In genomic region chr4:123833156-123833555, GRCh38 we compare ENCODE assay signal across 13 cellular contexts.
DNase-seq lines count a peak whose midpoint lies in the region; ATAC-seq and TF ChIP-seq lines count a peak whose summit lies in the region.
"Had no signal": no experiment of that assay in that cellular context is flagged by ENCODE, and none has a peak within 500 bp of the region (broad histone marks: within the 10 kb centered on the region; RNA-seq: fewer than 3 reads in every experiment).

No MANE protein-coding gene starts in this region.

- intact Hi-C loops in esophagus squamous epithelium (cut with DNase I), result no loop called here
- intact Hi-C loops in adrenal gland (cut with DNase I), result no loop called here

- peak; percentile 69 for DNase-seq in AG04449 (ENCODE audit: low read depth, low spot score)
- no peak for DNase-seq in RWPE2 (ENCODE audit: low spot score)
- DNase-seq in esophagus squamous epithelium (lab: John Stamatoyannopoulos, UW), result no peak
- no peak for DNase-seq in adrenal gland
- DNase-seq in GM03348 (ENCODE audit: low spot score), result no peak
- no peak for DNase-seq in GM19240 (ENCODE audit: insufficient read length, low spot score)
- DNase-seq: activated CD4-positive, alpha-beta memory T cell treated with anti-CD3 and anti-CD28 coated beads for 36 hours; activated effector memory CD4-positive, alpha-beta T cell treated with anti-CD3 and anti-CD28 coated beads, Interleukin-2, amount 50 U/mL, for 16 hours; NCI-H2171; nephron progenitor cell; T-helper 17 cell had no signal

- ATAC-seq in RWPE2 (ENCODE audit: low read depth) (peak; percentile 21; the same call in 2 of the 3 replicates), GM18517 (IDR thresholded peaks at IDR 0.05; ENCODE audit: unreplicated experiment) (no peak)
- ATAC-seq: T-helper 17 cell had no signal

- no peak overlapping the region for H3K4me2 ChIP-seq in parathyroid adenoma (ENCODE audit: low read length)

- CTCF ChIA-PET in AG04449 (lab: Yijun Ruan, JAX), result interaction anchor here (1.2 kb wide), 1 partner anchor 61 kb away, joined by 4 read pairs; no protein-coding TSS in a partner anchor

- 20 to 28% methylated on average over 2 of the region's 2 CpGs for WGBS in esophagus squamous epithelium, 2 donors
- WGBS in adrenal gland, 4 donors, result 71 to 82% (median 71%) methylated on average over 2 of the region's 2 CpGs

- H3K79me2 ChIP-seq in parathyroid adenoma, result no peaks in the 10 kb centered on the region

- TF ChIP-seq CTCF in AG04449 (IDR thresholded peaks at IDR 0.05; ENCODE audit: insufficient read depth, low read length, missing control alignments) (no peak), RWPE2 (IDR thresholded peaks at IDR 0.05; ENCODE audit: poor library complexity, severe bottlenecking) (no peak), esophagus squamous epithelium (IDR thresholded peaks at IDR 0.05) (no peak), parathyroid adenoma (IDR thresholded peaks at IDR 0.05) (no peak), adrenal gland (IDR thresholded peaks at IDR 0.05) (no peak)

- peak overlapping the region; percentile 91 for H3K27ac ChIP-seq in RWPE2 (ENCODE audit: poor library complexity, severe bottlenecking)
- H3K27ac ChIP-seq in esophagus squamous epithelium, result peak overlapping the region in 3 of 4 donors; percentile 64 to 83 (median 79)
- H3K27ac ChIP-seq in parathyroid adenoma, result peak overlapping the region; percentile 75
- peak overlapping the region in 2 of 5 donors; percentile 72 to 91 for H3K27ac ChIP-seq in adrenal gland

- H3K27me3 ChIP-seq in RWPE2 (ENCODE audit: insufficient read depth, poor library complexity, severe bottlenecking) (no peaks in the 10 kb centered on the region), esophagus squamous epithelium (no peaks in the 10 kb centered on the region), parathyroid adenoma (ENCODE audit: control insufficient read depth, insufficient read depth, low read length) (no peaks in the 10 kb centered on the region), adrenal gland (no peaks in the 10 kb centered on the region)

- no peak overlapping the region for H3K9ac ChIP-seq in parathyroid adenoma

- no peak overlapping the region for H2AFZ ChIP-seq in parathyroid adenoma

- H3K36me3 ChIP-seq in RWPE2 (ENCODE audit: low read depth) (no peaks in the 10 kb centered on the region), esophagus squamous epithelium (no peaks in the 10 kb centered on the region), parathyroid adenoma (ENCODE audit: control insufficient read depth, insufficient read depth, low read length) (no peaks in the 10 kb centered on the region), adrenal gland (replicated peaks in 1 of 2) (no peaks in the 10 kb centered on the region)

- peaks cover 3% of the 10 kb centered on the region for H3K9me3 ChIP-seq in RWPE2 (ENCODE audit: severe bottlenecking)
- no peaks in the 10 kb centered on the region for H3K9me3 ChIP-seq in esophagus squamous epithelium
- H3K9me3 ChIP-seq in parathyroid adenoma (ENCODE audit: control insufficient read depth, low read length), result no peaks in the 10 kb centered on the region
- H3K9me3 ChIP-seq in adrenal gland (replicated peaks in 1 of 3), result no peaks in the 10 kb centered on the region

- TF ChIP-seq POLR2A in esophagus squamous epithelium (IDR thresholded peaks at IDR 0.05) (no peak), adrenal gland (IDR thresholded peaks at IDR 0.05) (no peak)

- H3K4me1 ChIP-seq in RWPE2 (ENCODE audit: insufficient read depth, poor library complexity, severe bottlenecking) (peaks cover 25% of the 10 kb centered on the region), esophagus squamous epithelium (peaks cover 0 to 21% (median 3%) of the 10 kb centered on the region in 3 donors), parathyroid adenoma (no peaks in the 10 kb centered on the region), adrenal gland (replicated peaks in 1 of 2) (peaks cover 0 to 19% of the 10 kb centered on the region in 2 donors)

- POLR2A ChIA-PET in AG04449 (lab: Yijun Ruan, JAX), result no interaction called here

- H3K4me3 ChIP-seq in AG04449 (ENCODE audit: low read depth, low read length), result no peak overlapping the region
- no peak overlapping the region for H3K4me3 ChIP-seq in RWPE2 (ENCODE audit: severe bottlenecking)
- no peak overlapping the region for H3K4me3 ChIP-seq in esophagus squamous epithelium
- no peak overlapping the region for H3K4me3 ChIP-seq in parathyroid adenoma (ENCODE audit: low read depth, low read length)
- no peak overlapping the region for H3K4me3 ChIP-seq in adrenal gland
